Comparison of ENCODE assay signal across 27 cellular contexts in the genomic region with DNA sequence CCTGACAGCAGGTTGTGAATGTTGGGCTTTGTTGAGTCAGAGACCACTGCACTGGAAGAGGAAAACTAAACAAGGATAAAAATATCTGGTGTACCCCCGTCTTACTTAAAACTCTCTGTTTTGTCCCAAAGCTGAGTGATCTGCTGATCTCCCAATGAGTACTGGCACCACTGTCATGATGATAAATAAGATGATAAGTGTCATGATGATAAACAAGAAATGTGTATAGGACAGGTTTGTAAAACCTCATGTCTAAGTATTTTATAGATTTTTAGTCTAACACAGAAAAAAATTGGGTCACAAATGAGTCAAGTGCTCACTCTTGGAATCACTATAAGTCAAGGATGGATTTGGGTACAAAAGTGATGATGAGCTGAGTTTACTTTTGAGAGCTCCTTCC. TPM values are rescaled to one million over a fixed set of nuclear protein-coding genes. Genes with fewer than 3 reads are reported as not detected.
"Had no signal": no experiment of that assay in that cellular context is flagged by ENCODE, and none has a peak within 500 bp of the region (broad histone marks: within the 10 kb centered on the region; RNA-seq: fewer than 3 reads in every experiment).

No MANE protein-coding gene starts in this region.

- H3K4me2 ChIP-seq: hepatocyte, neural progenitor cell, smooth muscle cell had no signal

- H3K9me3 ChIP-seq: esophagus muscularis mucosa, lower lobe of right lung, sigmoid colon, thoracic aorta, vagina had no signal

- H3K4me3 Mint-ChIP-seq: activated naive CD8-positive, alpha-beta T cell treated with anti-CD3 and anti-CD28 coated beads for 36 hours; immature natural killer cell; naive thymus-derived CD4-positive, alpha-beta T cell; neural progenitor cell; type B pancreatic cell had no signal

- H3K9me3 Mint-ChIP-seq: neural progenitor cell, type B pancreatic cell had no signal

- H3K27ac ChIP-seq: esophagus muscularis mucosa, hepatocyte, lower lobe of right lung, neural progenitor cell, sigmoid colon, thoracic aorta, vagina had no signal

- H3K4me1 ChIP-seq: esophagus muscularis mucosa, lower lobe of right lung, sigmoid colon, vagina had no signal

- H3K79me2 ChIP-seq: hepatocyte had no signal

- H3K36me3 ChIP-seq: esophagus muscularis mucosa, lower lobe of right lung, neural progenitor cell, sigmoid colon, thoracic aorta, vagina had no signal

- H3K36me3 Mint-ChIP-seq: neural progenitor cell, type B pancreatic cell had no signal

- H2AFZ ChIP-seq: hepatocyte, neural progenitor cell had no signal

- H3K9ac ChIP-seq: neural progenitor cell had no signal

- H3K4me3 ChIP-seq: esophagus muscularis mucosa, hepatocyte, lower lobe of right lung, neural progenitor cell, sigmoid colon, smooth muscle cell, thoracic aorta, vagina had no signal

- H3K27ac Mint-ChIP-seq: activated naive CD8-positive, alpha-beta T cell treated with anti-CD3 and anti-CD28 coated beads for 36 hours; immature natural killer cell; naive thymus-derived CD4-positive, alpha-beta T cell; neural progenitor cell; progenitor cell of endocrine pancreas; type B pancreatic cell had no signal

- H3K27me3 ChIP-seq: vagina had no signal

- DNase-seq: activated CD4-positive, alpha-beta T cell treated with anti-CD3 and anti-CD28 coated beads for 1 hour; activated CD4-positive, alpha-beta T cell treated with anti-CD3 and anti-CD28 coated beads, Interleukin-2, amount 50 U/mL, for 4 hours; central memory CD4-positive, alpha-beta T cell; effector memory CD4-positive, alpha-beta T cell; glutamatergic neuron; immature natural killer cell; lower lobe of right lung; naive thymus-derived CD4-positive, alpha-beta T cell; retina; sigmoid colon; stimulated activated naive CD4-positive, alpha-beta T cell treated with Interleukin-2 at 50 U/mL for 16 hours; T-helper 9 cell had no signal

- ATAC-seq: left lobe of liver; lower lobe of right lung; naive thymus-derived CD4-positive, alpha-beta T cell had no signal

RNA-seq across cellular contexts. Expression of a gene that starts 8.5 kb away (rescaled TPM):
- total RNA-seq: activated CD8-positive, alpha-beta memory T cell treated with anti-CD3 and anti-CD28 coated beads for 36 hours; activated naive CD8-positive, alpha-beta T cell treated with anti-CD3 and anti-CD28 coated beads for 36 hours; astrocyte; dermis microvascular lymphatic vessel endothelial cell; esophagus muscularis mucosa; frontal cortex; left lobe of liver; lower lobe of right lung; mesenteric fat pad; naive thymus-derived CD4-positive, alpha-beta T cell; sigmoid colon; smooth muscle cell; thoracic aorta; vagina had no signal
